ENCODE assay signal across 2 cellular contexts in the genomic region with DNA sequence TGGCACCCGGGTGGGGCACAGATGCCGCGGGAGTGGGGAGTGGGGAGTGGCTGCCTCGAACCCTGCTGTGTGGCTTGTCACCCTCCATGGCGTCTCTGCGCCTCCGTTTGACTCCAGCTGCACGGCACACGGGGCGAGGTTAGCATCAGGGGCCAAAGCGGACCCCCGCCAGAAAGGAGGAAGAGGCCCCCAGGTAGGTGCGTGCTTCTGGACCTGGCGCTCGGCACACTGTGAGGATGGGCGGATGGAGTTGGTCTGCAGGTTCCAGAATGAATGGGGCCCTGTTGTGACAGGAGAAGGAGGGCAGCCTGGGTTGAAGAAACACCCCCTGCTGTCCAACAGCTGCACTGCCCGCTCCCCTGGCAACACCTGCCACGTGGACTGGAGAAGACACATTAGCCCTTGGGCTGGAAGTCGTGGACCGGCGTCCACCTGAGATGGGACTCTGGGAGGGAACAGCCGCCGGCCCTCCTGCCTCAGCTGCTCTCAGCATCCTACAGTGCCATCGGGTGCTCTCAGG.
TF ChIP-seq lines count a peak whose summit lies in the region.

No MANE protein-coding gene starts in this region.

TF ChIP-seq in GM23338, 12 proteins besides CTCF, POLR2A, EP300 and RAD21:
- TF ChIP-seq, protein P1, sequence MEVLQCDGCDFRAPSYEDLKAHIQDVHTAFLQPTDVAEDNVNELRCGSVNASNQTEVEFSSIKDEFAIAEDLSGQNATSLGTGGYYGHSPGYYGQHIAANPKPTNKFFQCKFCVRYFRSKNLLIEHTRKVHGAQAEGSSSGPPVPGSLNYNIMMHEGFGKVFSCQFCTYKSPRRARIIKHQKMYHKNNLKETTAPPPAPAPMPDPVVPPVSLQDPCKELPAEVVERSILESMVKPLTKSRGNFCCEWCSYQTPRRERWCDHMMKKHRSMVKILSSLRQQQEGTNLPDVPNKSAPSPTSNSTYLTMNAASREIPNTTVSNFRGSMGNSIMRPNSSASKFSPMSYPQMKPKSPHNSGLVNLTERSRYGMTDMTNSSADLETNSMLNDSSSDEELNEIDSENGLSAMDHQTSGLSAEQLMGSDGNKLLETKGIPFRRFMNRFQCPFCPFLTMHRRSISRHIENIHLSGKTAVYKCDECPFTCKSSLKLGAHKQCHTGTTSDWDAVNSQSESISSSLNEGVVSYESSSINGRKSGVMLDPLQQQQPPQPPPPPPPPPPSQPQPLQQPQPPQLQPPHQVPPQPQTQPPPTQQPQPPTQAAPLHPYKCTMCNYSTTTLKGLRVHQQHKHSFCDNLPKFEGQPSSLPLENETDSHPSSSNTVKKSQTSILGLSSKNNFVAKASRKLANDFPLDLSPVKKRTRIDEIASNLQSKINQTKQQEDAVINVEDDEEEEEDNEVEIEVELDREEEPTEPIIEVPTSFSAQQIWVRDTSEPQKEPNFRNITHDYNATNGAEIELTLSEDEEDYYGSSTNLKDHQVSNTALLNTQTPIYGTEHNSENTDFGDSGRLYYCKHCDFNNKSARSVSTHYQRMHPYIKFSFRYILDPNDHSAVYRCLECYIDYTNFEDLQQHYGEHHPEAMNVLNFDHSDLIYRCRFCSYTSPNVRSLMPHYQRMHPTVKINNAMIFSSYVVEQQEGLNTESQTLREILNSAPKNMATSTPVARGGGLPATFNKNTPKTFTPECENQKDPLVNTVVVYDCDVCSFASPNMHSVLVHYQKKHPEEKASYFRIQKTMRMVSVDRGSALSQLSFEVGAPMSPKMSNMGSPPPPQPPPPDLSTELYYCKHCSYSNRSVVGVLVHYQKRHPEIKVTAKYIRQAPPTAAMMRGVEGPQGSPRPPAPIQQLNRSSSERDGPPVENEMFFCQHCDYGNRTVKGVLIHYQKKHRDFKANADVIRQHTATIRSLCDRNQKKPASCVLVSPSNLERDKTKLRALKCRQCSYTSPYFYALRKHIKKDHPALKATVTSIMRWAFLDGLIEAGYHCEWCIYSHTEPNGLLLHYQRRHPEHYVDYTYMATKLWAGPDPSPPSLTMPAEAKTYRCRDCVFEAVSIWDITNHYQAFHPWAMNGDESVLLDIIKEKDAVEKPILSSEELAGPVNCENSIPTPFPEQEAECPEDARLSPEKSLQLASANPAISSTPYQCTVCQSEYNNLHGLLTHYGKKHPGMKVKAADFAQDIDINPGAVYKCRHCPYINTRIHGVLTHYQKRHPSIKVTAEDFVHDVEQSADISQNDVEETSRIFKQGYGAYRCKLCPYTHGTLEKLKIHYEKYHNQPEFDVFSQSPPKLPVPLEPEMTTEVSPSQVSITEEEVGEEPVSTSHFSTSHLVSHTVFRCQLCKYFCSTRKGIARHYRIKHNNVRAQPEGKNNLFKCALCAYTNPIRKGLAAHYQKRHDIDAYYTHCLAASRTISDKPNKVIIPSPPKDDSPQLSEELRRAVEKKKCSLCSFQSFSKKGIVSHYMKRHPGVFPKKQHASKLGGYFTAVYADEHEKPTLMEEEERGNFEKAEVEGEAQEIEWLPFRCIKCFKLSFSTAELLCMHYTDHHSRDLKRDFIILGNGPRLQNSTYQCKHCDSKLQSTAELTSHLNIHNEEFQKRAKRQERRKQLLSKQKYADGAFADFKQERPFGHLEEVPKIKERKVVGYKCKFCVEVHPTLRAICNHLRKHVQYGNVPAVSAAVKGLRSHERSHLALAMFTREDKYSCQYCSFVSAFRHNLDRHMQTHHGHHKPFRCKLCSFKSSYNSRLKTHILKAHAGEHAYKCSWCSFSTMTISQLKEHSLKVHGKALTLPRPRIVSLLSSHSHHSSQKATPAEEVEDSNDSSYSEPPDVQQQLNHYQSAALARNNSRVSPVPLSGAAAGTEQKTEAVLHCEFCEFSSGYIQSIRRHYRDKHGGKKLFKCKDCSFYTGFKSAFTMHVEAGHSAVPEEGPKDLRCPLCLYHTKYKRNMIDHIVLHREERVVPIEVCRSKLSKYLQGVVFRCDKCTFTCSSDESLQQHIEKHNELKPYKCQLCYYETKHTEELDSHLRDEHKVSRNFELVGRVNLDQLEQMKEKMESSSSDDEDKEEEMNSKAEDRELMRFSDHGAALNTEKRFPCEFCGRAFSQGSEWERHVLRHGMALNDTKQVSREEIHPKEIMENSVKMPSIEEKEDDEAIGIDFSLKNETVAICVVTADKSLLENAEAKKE (CRISPR knock-in tag; IDR thresholded peaks at IDR 0.05), result no peak
- TF ChIP-seq NANOG (IDR thresholded peaks at IDR 0.05; ENCODE audit: borderline replicate concordance) (no peak), CREB1 (CRISPR knock-in tag; IDR thresholded peaks at IDR 0.05; ENCODE audit: low read depth) (no peak), EZH2phosphoT487 (IDR thresholded peaks at IDR 0.05; ENCODE audit: unreplicated experiment) (no peak), ZNF114 (CRISPR knock-in tag; IDR thresholded peaks at IDR 0.05) (no peak)
- TF ChIP-seq, protein P2, sequence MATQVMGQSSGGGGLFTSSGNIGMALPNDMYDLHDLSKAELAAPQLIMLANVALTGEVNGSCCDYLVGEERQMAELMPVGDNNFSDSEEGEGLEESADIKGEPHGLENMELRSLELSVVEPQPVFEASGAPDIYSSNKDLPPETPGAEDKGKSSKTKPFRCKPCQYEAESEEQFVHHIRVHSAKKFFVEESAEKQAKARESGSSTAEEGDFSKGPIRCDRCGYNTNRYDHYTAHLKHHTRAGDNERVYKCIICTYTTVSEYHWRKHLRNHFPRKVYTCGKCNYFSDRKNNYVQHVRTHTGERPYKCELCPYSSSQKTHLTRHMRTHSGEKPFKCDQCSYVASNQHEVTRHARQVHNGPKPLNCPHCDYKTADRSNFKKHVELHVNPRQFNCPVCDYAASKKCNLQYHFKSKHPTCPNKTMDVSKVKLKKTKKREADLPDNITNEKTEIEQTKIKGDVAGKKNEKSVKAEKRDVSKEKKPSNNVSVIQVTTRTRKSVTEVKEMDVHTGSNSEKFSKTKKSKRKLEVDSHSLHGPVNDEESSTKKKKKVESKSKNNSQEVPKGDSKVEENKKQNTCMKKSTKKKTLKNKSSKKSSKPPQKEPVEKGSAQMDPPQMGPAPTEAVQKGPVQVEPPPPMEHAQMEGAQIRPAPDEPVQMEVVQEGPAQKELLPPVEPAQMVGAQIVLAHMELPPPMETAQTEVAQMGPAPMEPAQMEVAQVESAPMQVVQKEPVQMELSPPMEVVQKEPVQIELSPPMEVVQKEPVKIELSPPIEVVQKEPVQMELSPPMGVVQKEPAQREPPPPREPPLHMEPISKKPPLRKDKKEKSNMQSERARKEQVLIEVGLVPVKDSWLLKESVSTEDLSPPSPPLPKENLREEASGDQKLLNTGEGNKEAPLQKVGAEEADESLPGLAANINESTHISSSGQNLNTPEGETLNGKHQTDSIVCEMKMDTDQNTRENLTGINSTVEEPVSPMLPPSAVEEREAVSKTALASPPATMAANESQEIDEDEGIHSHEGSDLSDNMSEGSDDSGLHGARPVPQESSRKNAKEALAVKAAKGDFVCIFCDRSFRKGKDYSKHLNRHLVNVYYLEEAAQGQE (IDR thresholded peaks at IDR 0.05; ENCODE audit: unreplicated experiment), result no peak

TF ChIP-seq in HEK293T, 16 proteins besides CTCF, POLR2A, EP300 and RAD21 (continued from another document):
- TF ChIP-seq FOXK2 (IDR thresholded peaks at IDR 0.05) (no peak), CTBP1 (IDR thresholded peaks at IDR 0.05; ENCODE audit: borderline replicate concordance) (no peak), TARDBP (IDR thresholded peaks at IDR 0.05) (no peak), ELF4 (IDR thresholded peaks at IDR 0.05) (no peak), LEF1 (IDR thresholded peaks at IDR 0.05; ENCODE audit: borderline replicate concordance) (no peak), FOXM1 (IDR thresholded peaks at IDR 0.05; ENCODE audit: borderline replicate concordance) (no peak), SP1 (IDR thresholded peaks at IDR 0.05) (no peak), ARNT (IDR thresholded peaks at IDR 0.05) (no peak), SUZ12 (IDR thresholded peaks at IDR 0.05) (no peak)
- TF ChIP-seq, protein P3, sequence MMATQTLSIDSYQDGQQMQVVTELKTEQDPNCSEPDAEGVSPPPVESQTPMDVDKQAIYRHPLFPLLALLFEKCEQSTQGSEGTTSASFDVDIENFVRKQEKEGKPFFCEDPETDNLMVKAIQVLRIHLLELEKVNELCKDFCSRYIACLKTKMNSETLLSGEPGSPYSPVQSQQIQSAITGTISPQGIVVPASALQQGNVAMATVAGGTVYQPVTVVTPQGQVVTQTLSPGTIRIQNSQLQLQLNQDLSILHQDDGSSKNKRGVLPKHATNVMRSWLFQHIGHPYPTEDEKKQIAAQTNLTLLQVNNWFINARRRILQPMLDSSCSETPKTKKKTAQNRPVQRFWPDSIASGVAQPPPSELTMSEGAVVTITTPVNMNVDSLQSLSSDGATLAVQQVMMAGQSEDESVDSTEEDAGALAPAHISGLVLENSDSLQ (IDR thresholded peaks at IDR 0.05), result no peak
